In the genomic region with DNA sequence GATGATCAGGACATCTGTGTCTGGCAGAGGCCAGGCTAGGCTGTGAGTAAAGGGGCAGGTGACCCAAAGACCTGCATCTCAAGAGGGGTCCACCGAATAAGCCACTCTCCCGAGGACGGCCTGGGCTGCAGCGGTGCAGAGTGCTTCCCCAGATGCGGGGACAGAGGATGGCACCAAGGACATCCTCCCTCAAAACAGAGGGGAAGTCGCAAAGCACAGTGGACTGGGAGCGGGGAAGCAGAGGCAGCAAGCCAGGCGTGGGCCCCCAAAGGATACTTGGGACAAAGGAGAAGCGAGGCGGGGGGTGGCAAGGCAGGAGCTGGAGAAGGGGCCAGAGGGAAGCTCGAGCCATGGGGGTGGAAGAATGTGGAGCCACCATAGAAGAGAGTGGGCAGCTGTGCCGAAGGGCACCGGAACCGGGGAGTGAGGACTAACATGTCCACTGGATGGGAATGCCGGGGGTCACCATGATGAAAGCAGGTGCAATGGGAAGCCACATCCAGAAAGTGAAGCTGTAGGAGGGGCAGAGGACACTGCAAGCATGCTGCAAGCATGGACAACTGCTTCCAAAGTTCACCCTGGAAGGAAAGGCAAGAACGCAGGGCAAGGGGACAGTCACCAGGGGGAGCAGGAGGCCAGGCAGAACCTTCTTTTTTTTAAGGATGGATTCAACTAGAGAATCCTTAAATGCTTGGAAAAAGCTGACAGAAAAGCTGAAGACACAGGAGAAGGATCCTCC, we compare ENCODE assay signal across 8 cellular contexts.
DNase-seq lines count a peak whose midpoint lies in the region; ATAC-seq and TF ChIP-seq lines count a peak whose summit lies in the region.

No MANE protein-coding gene starts in this region.

- H3K36me3 Mint-ChIP-seq in WTC11, result peaks cover 25% of the 10 kb centered on the region

- intact Hi-C loops in left ventricle myocardium superior (cut with micrococcal nuclease), result no loop called here

- H3K4me1 Mint-ChIP-seq in WTC11, result peaks cover 13% of the 10 kb centered on the region

- DNase-seq in AG04449 (ENCODE audit: low read depth, low spot score), result no peak
- DNase-seq in GM13976 (ENCODE audit: low spot score), result peak; percentile 73
- DNase-seq in WTC11 (ENCODE audit: low spot score), result peak; percentile 52
- no peak for DNase-seq in left ventricle myocardium superior
- DNase-seq in mucosa of gallbladder (ENCODE audit: low spot score), result no peak
- DNase-seq in NCI-H1092 (lab: John Stamatoyannopoulos, UW), result no peak
- DNase-seq in GOT3 (lab: John Stamatoyannopoulos, UW), result no peak

- no peak overlapping the region; the same call in 1 of the 2 replicates for H3K27ac Mint-ChIP-seq in WTC11

- POLR2A ChIA-PET in AG04449 (lab: Yijun Ruan, JAX), result no interaction called here
- POLR2A ChIA-PET in WTC11 (lab: Charles Lee), result interaction anchor here (0.9 kb wide), 1 partner anchor 32 kb away, joined by 4 read pairs; no protein-coding TSS in a partner anchor

- H3K4me3 ChIP-seq in AG04449 (ENCODE audit: low read depth, low read length), result no peak overlapping the region

- ATAC-seq in WTC11, result peak; percentile 59
- ATAC-seq in left ventricle myocardium superior, result peak; percentile 19
- no peak for ATAC-seq in GM21390 (IDR thresholded peaks at IDR 0.05; ENCODE audit: unreplicated experiment)

- no peaks in the 10 kb centered on the region for H3K27me3 Mint-ChIP-seq in WTC11 (ENCODE audit: low read depth)

- in situ Hi-C loops in GM13976 (cut with MboI; ENCODE audit: low sequenced_read_pairs, unreplicated experiment), result loop anchor here (5.0 kb wide), 1 partner anchor 32 kb away; no protein-coding TSS in a partner anchor

- H3K9me3 Mint-ChIP-seq in WTC11, result no peaks in the 10 kb centered on the region

- no peak overlapping the region for H3K4me3 Mint-ChIP-seq in WTC11

- CTCF ChIA-PET in AG04449 (lab: Yijun Ruan, JAX), result interaction anchor here (0.9 to 5.1 kb wide), 12 partner anchors 8 to 257 kb away, joined by 3 to 35 read pairs (median 6); no protein-coding TSS in a partner anchor
- CTCF ChIA-PET in WTC11 (lab: Charles Lee), result interaction anchor here (0.6 to 3.5 kb wide), 9 partner anchors 9 to 218 kb away, joined by 3 to 41 read pairs (median 3); no protein-coding TSS in a partner anchor

- TF ChIP-seq CTCF in AG04449 (IDR thresholded peaks at IDR 0.05; ENCODE audit: insufficient read depth, low read length, missing control alignments) (peak; percentile 71), GM13976 (IDR thresholded peaks at IDR 0.05; ENCODE audit: borderline replicate concordance, control extremely low read depth, extremely low read depth, insufficient read depth, missing control alignments) (peak; percentile 56), WTC11 (IDR thresholded peaks at IDR 0.05) (peak; percentile 36; the same call in 1 of the 2 replicates)

TF ChIP-seq in WTC11, 78 proteins besides CTCF, POLR2A, EP300 and RAD21:
- TF ChIP-seq ESRRA (CRISPR knock-in tag; IDR thresholded peaks at IDR 0.05; ENCODE audit: borderline replicate concordance), result no peak
- TF ChIP-seq GABPB1 (CRISPR knock-in tag; IDR thresholded peaks at IDR 0.05), result peak; percentile 90
- TF ChIP-seq SMAD3 (CRISPR knock-in tag; IDR thresholded peaks at IDR 0.05; ENCODE audit: borderline replicate concordance), result no peak

Comparison
In these comparisons a context has a peak if more than half of its experiments do, and no peak if none do; other contexts are left out.
1. DNase-seq: peak in GM13976 (single experiment) and WTC11 (single experiment); none in AG04449 (single experiment), left ventricle myocardium superior (single experiment), mucosa of gallbladder (single experiment), NCI-H1092 (single experiment) and GOT3 (single experiment).
2. Peak in every context shown above with its lines, with median percentiles within 50 percentile points of each other: CTCF ChIP-seq.